Comparison of ENCODE assay signal across 24 cellular contexts in the genomic region with DNA sequence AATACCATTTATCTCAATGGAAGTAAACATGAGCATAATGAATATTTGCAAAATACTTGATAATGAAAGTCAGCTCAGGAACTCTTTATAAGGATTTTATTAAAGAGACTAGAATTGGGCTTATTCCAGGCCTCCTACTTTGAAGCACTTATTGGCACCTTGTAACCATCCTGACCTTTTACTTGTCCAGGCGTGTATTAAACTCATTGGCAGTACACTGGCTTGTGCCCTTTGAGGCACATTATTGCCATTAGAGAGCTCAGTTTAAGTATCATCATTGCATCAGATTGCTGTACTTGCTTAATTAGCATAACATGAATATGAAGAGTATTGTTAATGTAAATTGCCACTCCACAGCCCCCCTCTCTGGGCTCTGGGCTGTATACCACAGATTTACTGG.
"Had no signal": no experiment of that assay in that cellular context is flagged by ENCODE, and none has a peak within 500 bp of the region (broad histone marks: within the 10 kb centered on the region; RNA-seq: fewer than 3 reads in every experiment).

No MANE protein-coding gene starts in this region.

- H3K4me3 Mint-ChIP-seq: activated CD8-positive, alpha-beta memory T cell treated with anti-CD3 and anti-CD28 coated beads, Interleukin-2, amount 10 ng/mL, durations not matched to agents 7 days and 5 days; activated naive CD8-positive, alpha-beta T cell treated with anti-CD3 and anti-CD28 coated beads, Interleukin-2, amount 50 U/mL, for 24 hours; activated T-cell treated with anti-CD3 and anti-CD28 coated beads, Interleukin-2, amount 50 U/mL, for 24 hours; central memory CD8-positive, alpha-beta T cell; T-helper 1 cell treated with Interleukin-12 subunit alpha and Interleukin-12 subunit beta and Interleukin-4 antibody, amounts not matched to agents 30 μg/mL and 1 μg/mL, for 36 hours had no signal

- H3K9me3 Mint-ChIP-seq: activated naive CD8-positive, alpha-beta T cell treated with anti-CD3 and anti-CD28 coated beads, Interleukin-2, amount 50 U/mL, for 24 hours; activated T-cell treated with anti-CD3 and anti-CD28 coated beads, Interleukin-2, amount 50 U/mL, for 24 hours; T-helper 1 cell treated with Interleukin-12 subunit alpha and Interleukin-12 subunit beta and Interleukin-4 antibody, amounts not matched to agents 30 μg/mL and 1 μg/mL, for 36 hours had no signal

- H3K27ac ChIP-seq: ascending aorta, body of pancreas, Peyer's patch, RWPE1, SJSA1 had no signal

- H3K4me3 ChIP-seq: ascending aorta, body of pancreas, K562, Peyer's patch, SJSA1 had no signal

- ATAC-seq: activated CD8-positive, alpha-beta memory T cell treated with anti-CD3 and anti-CD28 coated beads, Interleukin-2, amount 10 ng/mL, durations not matched to agents 7 days and 5 days; activated naive CD4-positive, alpha-beta T cell treated with anti-CD3 and anti-CD28 coated beads, Interleukin-2, amount 50 U/mL, for 72 hours; activated naive CD8-positive, alpha-beta T cell treated with anti-CD3 and anti-CD28 coated beads, Interleukin-2, amount 50 U/mL, for 24 hours; body of pancreas; K562 had no signal

- DNase-seq: activated CD4-positive, alpha-beta T cell treated with anti-CD3 and anti-CD28 coated beads for 48 hours; activated CD4-positive, alpha-beta T cell treated with anti-CD3 and anti-CD28 coated beads, Interleukin-2, amount 50 U/mL, for 48 hours; activated CD4-positive, CD25-positive, alpha-beta regulatory T cell treated with anti-CD3 and anti-CD28 coated beads, Interleukin-2, amount 50 U/mL, for 72 hours; activated CD8-positive, alpha-beta memory T cell treated with anti-CD3 and anti-CD28 coated beads, Interleukin-2, amount 10 ng/mL, durations not matched to agents 7 days and 5 days; activated effector memory CD4-positive, alpha-beta T cell treated with anti-CD3 and anti-CD28 coated beads, Interleukin-2, amount 50 U/mL, for 16 hours; activated naive CD4-positive, alpha-beta T cell treated with Interleukin-2 at 50 U/mL for 16 hours; activated naive CD8-positive, alpha-beta T cell treated with anti-CD3 and anti-CD28 coated beads, Interleukin-2, amount 50 U/mL, for 24 hours; activated T-cell treated with anti-CD3 and anti-CD28 coated beads, Interleukin-2, amount 50 U/mL, for 24 hours; amniotic stem cell; body of pancreas; Karpas-422; NCI-H1417; NCI-H1930; NCI-H524; NCI-H748 treated with DMSO at 0.1 percent for 48 hours; Peyer's patch; SHP77 had no signal

- H3K4me1 ChIP-seq: ascending aorta, Peyer's patch, SJSA1 had no signal

- H3K27ac Mint-ChIP-seq: activated CD8-positive, alpha-beta memory T cell treated with anti-CD3 and anti-CD28 coated beads, Interleukin-2, amount 10 ng/mL, durations not matched to agents 7 days and 5 days; activated naive CD4-positive, alpha-beta T cell treated with anti-CD3 and anti-CD28 coated beads, Interleukin-2, amount 50 U/mL, for 72 hours; activated naive CD8-positive, alpha-beta T cell treated with anti-CD3 and anti-CD28 coated beads, Interleukin-2, amount 50 U/mL, for 24 hours; activated T-cell treated with anti-CD3 and anti-CD28 coated beads, Interleukin-2, amount 50 U/mL, for 24 hours; T-helper 1 cell treated with Interleukin-12 subunit alpha and Interleukin-12 subunit beta and Interleukin-4 antibody, amounts not matched to agents 30 μg/mL and 1 μg/mL, for 36 hours had no signal

- H3K27me3 Mint-ChIP-seq: activated CD8-positive, alpha-beta memory T cell treated with anti-CD3 and anti-CD28 coated beads, Interleukin-2, amount 10 ng/mL, durations not matched to agents 7 days and 5 days; activated naive CD8-positive, alpha-beta T cell treated with anti-CD3 and anti-CD28 coated beads, Interleukin-2, amount 50 U/mL, for 24 hours; activated T-cell treated with anti-CD3 and anti-CD28 coated beads, Interleukin-2, amount 50 U/mL, for 24 hours; central memory CD8-positive, alpha-beta T cell had no signal

- H3K36me3 Mint-ChIP-seq: activated CD8-positive, alpha-beta memory T cell treated with anti-CD3 and anti-CD28 coated beads, Interleukin-2, amount 10 ng/mL, durations not matched to agents 7 days and 5 days; activated naive CD4-positive, alpha-beta T cell treated with anti-CD3 and anti-CD28 coated beads, Interleukin-2, amount 50 U/mL, for 72 hours had no signal

- H3K36me3 ChIP-seq: ascending aorta, Peyer's patch, SJSA1 had no signal

- H3K4me1 Mint-ChIP-seq: activated CD8-positive, alpha-beta memory T cell treated with anti-CD3 and anti-CD28 coated beads, Interleukin-2, amount 10 ng/mL, durations not matched to agents 7 days and 5 days; activated naive CD8-positive, alpha-beta T cell treated with anti-CD3 and anti-CD28 coated beads, Interleukin-2, amount 50 U/mL, for 24 hours; central memory CD8-positive, alpha-beta T cell had no signal

- H3K9me3 ChIP-seq: ascending aorta, body of pancreas, Peyer's patch, SJSA1 had no signal

- H3K27me3 ChIP-seq: ascending aorta, body of pancreas, Peyer's patch, SJSA1 had no signal
